29 cellular contexts compared by ENCODE assay signal in the genomic region with DNA sequence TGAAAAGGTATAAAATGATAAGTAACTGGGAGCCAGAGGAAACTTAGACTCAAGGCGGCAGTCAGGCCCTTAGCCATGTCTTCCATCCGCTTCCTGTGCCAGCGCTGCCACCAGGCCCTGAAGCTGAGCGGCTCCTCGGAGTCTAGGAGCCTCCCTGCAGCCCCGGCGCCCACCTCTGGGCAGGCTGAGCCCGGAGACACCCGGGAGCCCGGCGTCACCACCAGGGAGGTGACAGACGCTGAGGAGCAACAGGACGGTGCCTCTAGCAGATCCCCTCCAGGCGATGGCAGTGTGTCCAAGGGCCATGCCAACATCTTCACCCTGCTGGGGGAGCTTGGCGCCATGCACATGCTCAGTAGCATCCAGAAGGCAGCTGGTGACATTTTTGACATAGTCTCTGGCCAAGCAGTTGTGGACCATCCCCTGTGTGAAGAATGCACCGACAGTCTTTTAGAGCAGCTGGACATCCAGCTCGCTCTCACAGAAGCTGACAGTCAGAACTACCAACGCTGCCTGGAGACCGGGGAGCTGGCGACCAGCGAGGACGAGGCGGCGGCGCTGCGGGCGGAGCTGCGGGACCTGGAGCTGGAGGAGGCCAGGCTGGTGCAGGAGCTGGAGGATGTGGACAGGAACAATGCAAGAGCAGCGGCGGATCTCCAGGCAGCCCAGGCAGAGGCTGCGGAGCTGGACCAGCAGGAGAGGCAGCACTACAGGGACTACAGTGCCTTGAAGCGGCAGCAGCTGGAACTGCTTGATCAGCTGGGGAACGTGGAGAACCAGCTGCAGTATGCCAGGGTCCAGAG. TPM values are rescaled to one million over a fixed set of nuclear protein-coding genes. Genes with fewer than 3 reads are reported as not detected.
DNase-seq lines count a peak whose midpoint lies in the region; ATAC-seq and TF ChIP-seq lines count a peak whose summit lies in the region.
"Had no signal": no experiment of that assay in that cellular context is flagged by ENCODE, and none has a peak within 500 bp of the region (broad histone marks: within the 10 kb centered on the region; RNA-seq: fewer than 3 reads in every experiment).

Gene BECN2 (plus strand): TSS at position 76 of the 803 bp plus-strand sequence. CDS start 0 bp downstream, at position 76.

- H3K4me3 ChIP-seq in RWPE2 (ENCODE audit: severe bottlenecking) (no peak within 1 kb of the TSS), brain microvascular endothelial cell (ENCODE audit: low read depth, low read length) (no peak within 1 kb of the TSS)
- H3K4me3 ChIP-seq in naive thymus-derived CD4-positive, alpha-beta T cell (ENCODE audit: low read length) = no peak within 1 kb of the TSS
- H3K4me3 ChIP-seq: esophagus squamous epithelium, MG63, tibial artery had no signal

- intact Hi-C loops in naive thymus-derived CD4-positive, alpha-beta T cell (cut with micrococcal nuclease) = no loop called here

- CTCF ChIA-PET in naive thymus-derived CD4-positive, alpha-beta T cell (lab: Charles Lee) = no interaction called here
- CTCF ChIA-PET in activated naive CD4-positive, alpha-beta T cell treated with anti-CD3 and anti-CD28 coated beads, Interleukin-2, amount 10 ng/mL, durations not matched to agents 7 days and 5 days (lab: Charles Lee) = no interaction called here

- no peaks in the 10 kb centered on the region for H3K36me3 Mint-ChIP-seq in naive thymus-derived CD4-positive, alpha-beta T cell
- no peaks in the 10 kb centered on the region for H3K36me3 Mint-ChIP-seq in activated naive CD4-positive, alpha-beta T cell treated with anti-CD3 and anti-CD28 coated beads, Interleukin-2, amount 10 ng/mL, durations not matched to agents 7 days and 5 days
- H3K36me3 Mint-ChIP-seq: activated naive CD8-positive, alpha-beta T cell; CD8-positive, alpha-beta memory T cell; memory B cell; T-cell had no signal

- H3K36me3 ChIP-seq in RWPE2 (ENCODE audit: low read depth) (no peaks in the 10 kb centered on the region), brain microvascular endothelial cell (replicated peaks) (no peaks in the 10 kb centered on the region)
- no peaks in the 10 kb centered on the region for H3K36me3 ChIP-seq in naive thymus-derived CD4-positive, alpha-beta T cell (ENCODE audit: control insufficient read depth in 2 of 3, insufficient read depth in 3 of 3, low read length in 3 of 3)
- H3K36me3 ChIP-seq: esophagus squamous epithelium, MG63, tibial artery had no signal

- TF ChIP-seq CTCF in RWPE2 (IDR thresholded peaks at IDR 0.05; ENCODE audit: poor library complexity, severe bottlenecking) (no peak), brain microvascular endothelial cell (IDR thresholded peaks at IDR 0.05; ENCODE audit: low read depth, low read length, missing control alignments) (no peak)

- H3K4me1 ChIP-seq in RWPE2 (ENCODE audit: insufficient read depth, poor library complexity, severe bottlenecking) = no peaks in the 10 kb centered on the region
- H3K4me1 ChIP-seq in naive thymus-derived CD4-positive, alpha-beta T cell (ENCODE audit: control insufficient read depth in 2 of 2, insufficient read depth in 2 of 2, low read length in 2 of 2) = no peaks in the 10 kb centered on the region
- H3K4me1 ChIP-seq: esophagus squamous epithelium, tibial artery had no signal

- H3K4me1 Mint-ChIP-seq in naive thymus-derived CD4-positive, alpha-beta T cell = peaks cover 0 to 3% (median 0%) of the 10 kb centered on the region in 7 donors
- no peaks in the 10 kb centered on the region for H3K4me1 Mint-ChIP-seq in activated naive CD4-positive, alpha-beta T cell treated with anti-CD3 and anti-CD28 coated beads, Interleukin-2, amount 10 ng/mL, durations not matched to agents 7 days and 5 days
- H3K4me1 Mint-ChIP-seq: CD8-positive, alpha-beta memory T cell; memory B cell; nephron; T-cell had no signal

- DNase-seq in DMS114 treated with DMSO at 0.1 percent for 48 hours (lab: John Stamatoyannopoulos, UW; ENCODE audit: unreplicated experiment) (peak; percentile 71), NCI-H1417 (lab: John Stamatoyannopoulos, UW) (peak in 2 of 3 experiments; percentile 86 to 91), RWPE2 (ENCODE audit: low spot score) (peak; percentile 40), brain microvascular endothelial cell (no peak)
- DNase-seq in naive thymus-derived CD4-positive, alpha-beta T cell = no peak
- no peak for DNase-seq in activated naive CD4-positive, alpha-beta T cell treated with anti-CD3 and anti-CD28 coated beads, Interleukin-2, amount 10 ng/mL, durations not matched to agents 7 days and 5 days
- DNase-seq: activated CD4-positive, alpha-beta T cell treated with anti-CD3 and anti-CD28 coated beads for 4 hours; CD8-positive, alpha-beta memory T cell; effector memory CD4-positive, alpha-beta T cell; esophagus squamous epithelium; kidney glomerular epithelial cell; MG63; NCI-H187; NCI-H446; stimulated activated CD4-positive, alpha-beta T cell treated with anti-CD3 and anti-CD28 coated beads, Interleukin-2, amount 100 ng/mL, for 24 hours; stimulated activated naive CD4-positive, alpha-beta T cell treated with Interleukin-2 at 50 U/mL for 16 hours; T-cell; tibial artery had no signal

- no peak within 1 kb of the TSS for H3K4me3 Mint-ChIP-seq in naive thymus-derived CD4-positive, alpha-beta T cell
- H3K4me3 Mint-ChIP-seq in activated naive CD4-positive, alpha-beta T cell treated with anti-CD3 and anti-CD28 coated beads, Interleukin-2, amount 10 ng/mL, durations not matched to agents 7 days and 5 days = no peak within 1 kb of the TSS
- H3K4me3 Mint-ChIP-seq: activated naive CD8-positive, alpha-beta T cell; CD8-positive, alpha-beta memory T cell; memory B cell; nephron; T-cell had no signal

- peaks cover 0 to 2% (median 0%) of the 10 kb centered on the region in 11 donors for H3K9me3 Mint-ChIP-seq in naive thymus-derived CD4-positive, alpha-beta T cell
- H3K9me3 Mint-ChIP-seq in activated naive CD4-positive, alpha-beta T cell treated with anti-CD3 and anti-CD28 coated beads, Interleukin-2, amount 10 ng/mL, durations not matched to agents 7 days and 5 days = no peaks in the 10 kb centered on the region
- H3K9me3 Mint-ChIP-seq: CD8-positive, alpha-beta memory T cell; memory B cell; nephron; T-cell had no signal

- no peaks in the 10 kb centered on the region for H3K27me3 Mint-ChIP-seq in naive thymus-derived CD4-positive, alpha-beta T cell
- peaks cover 3% of the 10 kb centered on the region for H3K27me3 Mint-ChIP-seq in activated naive CD4-positive, alpha-beta T cell treated with anti-CD3 and anti-CD28 coated beads, Interleukin-2, amount 10 ng/mL, durations not matched to agents 7 days and 5 days
- H3K27me3 Mint-ChIP-seq: activated naive CD8-positive, alpha-beta T cell; memory B cell; progenitor cell of endocrine pancreas had no signal

- no peak within 1 kb of the TSS for H3K27ac Mint-ChIP-seq in naive thymus-derived CD4-positive, alpha-beta T cell
- H3K27ac Mint-ChIP-seq in activated naive CD4-positive, alpha-beta T cell treated with anti-CD3 and anti-CD28 coated beads, Interleukin-2, amount 10 ng/mL, durations not matched to agents 7 days and 5 days = no peak within 1 kb of the TSS
- H3K27ac Mint-ChIP-seq: activated naive CD8-positive, alpha-beta T cell; memory B cell; nephron; T-cell had no signal

- in situ Hi-C loops in brain microvascular endothelial cell (cut with HindIII; ENCODE audit: low pct_ligation_motif_present, low sequenced_read_pairs) = no loop called here

- no peaks in the 10 kb centered on the region for H3K9me3 ChIP-seq in RWPE2 (ENCODE audit: severe bottlenecking)
- no peaks in the 10 kb centered on the region for H3K9me3 ChIP-seq in naive thymus-derived CD4-positive, alpha-beta T cell (ENCODE audit: control insufficient read depth in 2 of 3, low read length in 3 of 3)
- H3K9me3 ChIP-seq: esophagus squamous epithelium, MG63, tibial artery had no signal

- H3K27me3 ChIP-seq in RWPE2 (ENCODE audit: insufficient read depth, poor library complexity, severe bottlenecking) (no peaks in the 10 kb centered on the region), brain microvascular endothelial cell (replicated peaks) (no peaks in the 10 kb centered on the region)
- H3K27me3 ChIP-seq in naive thymus-derived CD4-positive, alpha-beta T cell (ENCODE audit: control insufficient read depth in 2 of 2, insufficient read depth in 2 of 2, low read length in 2 of 2) = no peaks in the 10 kb centered on the region
- H3K27me3 ChIP-seq: esophagus squamous epithelium, MG63, tibial artery had no signal

- POLR2A ChIA-PET in naive thymus-derived CD4-positive, alpha-beta T cell (lab: Charles Lee) = no interaction called here

- no peak for ATAC-seq in RWPE2 (ENCODE audit: low read depth)
- ATAC-seq in naive thymus-derived CD4-positive, alpha-beta T cell = peak; percentile 14
- no peak for ATAC-seq in GM21619 (IDR thresholded peaks at IDR 0.05; ENCODE audit: unreplicated experiment)
- ATAC-seq in HG03159 (IDR thresholded peaks at IDR 0.05; ENCODE audit: unreplicated experiment) = no peak
- ATAC-seq: T-cell had no signal

- H3K27ac ChIP-seq in RWPE2 (ENCODE audit: poor library complexity, severe bottlenecking) (no peak within 1 kb of the TSS), brain microvascular endothelial cell (no peak within 1 kb of the TSS)
- H3K27ac ChIP-seq in naive thymus-derived CD4-positive, alpha-beta T cell (ENCODE audit: low read depth, low read length) = no peak within 1 kb of the TSS
- H3K27ac ChIP-seq: esophagus squamous epithelium, tibial artery had no signal

RNA-seq across cellular contexts. Expression of gene BECN2, which starts in this region (rescaled TPM):
- total RNA-seq in naive thymus-derived CD4-positive, alpha-beta T cell = not detected
- not detected for polyA plus RNA-seq in naive thymus-derived CD4-positive, alpha-beta T cell
- total RNA-seq: astrocyte; CD8-positive, alpha-beta memory T cell; cerebellum; Daoy; esophagus squamous epithelium; glomerular endothelial cell; progenitor cell of endocrine pancreas; skeletal muscle tissue; T-cell had no signal
- polyA plus RNA-seq: CD8-positive, alpha-beta memory T cell had no signal

Comparison
In these comparisons a context has a peak if more than half of its experiments do, and no peak if none do; other contexts are left out.
1. Peak in ATAC-seq in naive thymus-derived CD4-positive, alpha-beta T cell; RNA of the gene not detected or under 1 TPM.
2. DNase-seq: peak in DMS114 treated with DMSO at 0.1 percent for 48 hours (single experiment), NCI-H1417 (2 of 3) and RWPE2 (single experiment); none in naive thymus-derived CD4-positive, alpha-beta T cell (0 of 9), brain microvascular endothelial cell (single experiment) and activated naive CD4-positive, alpha-beta T cell treated with anti-CD3 and anti-CD28 coated beads, Interleukin-2, amount 10 ng/mL, durations not matched to agents 7 days and 5 days (single experiment).